Comparison of ENCODE assay signal across 35 cellular contexts in genomic region chr3:20380310-20380709, GRCh38.
"Had no signal": no experiment of that assay in that cellular context is flagged by ENCODE, and none has a peak within 500 bp of the region (broad histone marks: within the 10 kb centered on the region; RNA-seq: fewer than 3 reads in every experiment).

No MANE protein-coding gene starts in this region.

- ATAC-seq: activated naive CD4-positive, alpha-beta T cell treated with anti-CD3 and anti-CD28 coated beads, Interleukin-2, amount 50 U/mL, for 72 hours; activated T-cell treated with anti-CD3 and anti-CD28 coated beads, Interleukin-2, amount 50 U/mL, for 72 hours; effector memory CD8-positive, alpha-beta T cell; heart left ventricle; T-helper 17 cell had no signal

- H3K27me3 ChIP-seq: ascending aorta, esophagus squamous epithelium, heart left ventricle had no signal

- H3K9me3 ChIP-seq: ascending aorta, esophagus squamous epithelium, heart left ventricle had no signal

- H3K9me3 Mint-ChIP-seq: activated CD4-positive, alpha-beta memory T cell treated with anti-CD3 and anti-CD28 coated beads, Interleukin-2, amount 10 ng/mL, durations not matched to agents 7 days and 5 days; activated CD4-positive, alpha-beta T cell treated with anti-CD3 and anti-CD28 coated beads, Interleukin-2, amount 10 ng/mL, durations not matched to agents 7 days and 5 days; activated naive CD4-positive, alpha-beta T cell treated with anti-CD3 and anti-CD28 coated beads, Interleukin-2, amount 10 ng/mL, durations not matched to agents 7 days and 5 days; activated naive CD4-positive, alpha-beta T cell treated with anti-CD3 and anti-CD28 coated beads, Interleukin-2, amount 50 U/mL, for 72 hours; activated T-cell treated with anti-CD3 and anti-CD28 coated beads, Interleukin-2, amount 50 U/mL, for 24 hours; activated T-cell treated with anti-CD3 and anti-CD28 coated beads, Interleukin-2, amount 50 U/mL, for 72 hours; central memory CD8-positive, alpha-beta T cell; effector memory CD8-positive, alpha-beta T cell; T-helper 2 cell treated with Interferon-gamma antibody and Interleukin-4, amounts not matched to agents 5 μg/mL and 100 μg/mL, for 36 hours had no signal

- H3K4me1 Mint-ChIP-seq: activated CD4-positive, alpha-beta memory T cell treated with anti-CD3 and anti-CD28 coated beads, Interleukin-2, amount 10 ng/mL, durations not matched to agents 7 days and 5 days; activated CD4-positive, alpha-beta T cell treated with anti-CD3 and anti-CD28 coated beads, Interleukin-2, amount 10 ng/mL, durations not matched to agents 7 days and 5 days; activated naive CD4-positive, alpha-beta T cell treated with anti-CD3 and anti-CD28 coated beads, Interleukin-2, amount 10 ng/mL, durations not matched to agents 7 days and 5 days; activated naive CD8-positive, alpha-beta T cell treated with anti-CD3 and anti-CD28 coated beads, Interleukin-2, amount 10 ng/mL, durations not matched to agents 7 days and 5 days; central memory CD8-positive, alpha-beta T cell had no signal

- H3K27ac Mint-ChIP-seq: activated CD4-positive, alpha-beta memory T cell treated with anti-CD3 and anti-CD28 coated beads, Interleukin-2, amount 10 ng/mL, durations not matched to agents 7 days and 5 days; activated CD4-positive, alpha-beta T cell treated with anti-CD3 and anti-CD28 coated beads, Interleukin-2, amount 10 ng/mL, durations not matched to agents 7 days and 5 days; activated naive CD4-positive, alpha-beta T cell treated with anti-CD3 and anti-CD28 coated beads, Interleukin-2, amount 10 ng/mL, durations not matched to agents 7 days and 5 days; activated naive CD4-positive, alpha-beta T cell treated with anti-CD3 and anti-CD28 coated beads, Interleukin-2, amount 50 U/mL, for 72 hours; activated naive CD8-positive, alpha-beta T cell treated with anti-CD3 and anti-CD28 coated beads, Interleukin-2, amount 10 ng/mL, durations not matched to agents 7 days and 5 days; activated T-cell treated with anti-CD3 and anti-CD28 coated beads, Interleukin-2, amount 50 U/mL, for 24 hours; activated T-cell treated with anti-CD3 and anti-CD28 coated beads, Interleukin-2, amount 50 U/mL, for 72 hours; effector memory CD8-positive, alpha-beta T cell; T-helper 17 cell; T-helper 2 cell treated with Interferon-gamma antibody and Interleukin-4, amounts not matched to agents 5 μg/mL and 100 μg/mL, for 36 hours had no signal

- H3K4me3 Mint-ChIP-seq: activated CD4-positive, alpha-beta memory T cell treated with anti-CD3 and anti-CD28 coated beads, Interleukin-2, amount 10 ng/mL, durations not matched to agents 7 days and 5 days; activated CD4-positive, alpha-beta T cell treated with anti-CD3 and anti-CD28 coated beads, Interleukin-2, amount 10 ng/mL, durations not matched to agents 7 days and 5 days; activated naive CD4-positive, alpha-beta T cell treated with anti-CD3 and anti-CD28 coated beads, Interleukin-2, amount 10 ng/mL, durations not matched to agents 7 days and 5 days; activated naive CD8-positive, alpha-beta T cell treated with anti-CD3 and anti-CD28 coated beads, Interleukin-2, amount 10 ng/mL, durations not matched to agents 7 days and 5 days; activated T-cell treated with anti-CD3 and anti-CD28 coated beads, Interleukin-2, amount 50 U/mL, for 24 hours; activated T-cell treated with anti-CD3 and anti-CD28 coated beads, Interleukin-2, amount 50 U/mL, for 72 hours; brain; central memory CD8-positive, alpha-beta T cell; effector memory CD8-positive, alpha-beta T cell; T-helper 17 cell; T-helper 2 cell treated with Interferon-gamma antibody and Interleukin-4, amounts not matched to agents 5 μg/mL and 100 μg/mL, for 36 hours had no signal

- DNase-seq: activated CD4-positive, alpha-beta memory T cell treated with anti-CD3 and anti-CD28 coated beads, Interleukin-2, amount 10 ng/mL, durations not matched to agents 7 days and 5 days; activated CD4-positive, alpha-beta T cell treated with anti-CD3 and anti-CD28 coated beads for 4 hours; activated CD4-positive, alpha-beta T cell treated with anti-CD3 and anti-CD28 coated beads, Interleukin-2, amount 10 ng/mL, durations not matched to agents 7 days and 5 days; activated CD4-positive, alpha-beta T cell treated with anti-CD3 and anti-CD28 coated beads, Interleukin-2, amount 50 U/mL, for 4 hours; activated CD4-positive, CD25-positive, alpha-beta regulatory T cell; activated CD4-positive, CD25-positive, alpha-beta regulatory T cell treated with anti-CD3 and anti-CD28 coated beads, Interleukin-2, amount 50 U/mL, for 72 hours; activated CD8-positive, alpha-beta memory T cell treated with anti-CD3 and anti-CD28 coated beads, Interleukin-2, amount 50 U/mL, for 48 hours; activated gamma-delta T cell; activated naive CD4-positive, alpha-beta T cell; activated naive CD4-positive, alpha-beta T cell treated with anti-CD3 and anti-CD28 coated beads, Interleukin-2, amount 10 ng/mL, durations not matched to agents 7 days and 5 days; activated naive CD8-positive, alpha-beta T cell treated with anti-CD3 and anti-CD28 coated beads, Interleukin-2, amount 10 ng/mL, durations not matched to agents 7 days and 5 days; activated T-cell treated with anti-CD3 and anti-CD28 coated beads for 4 hours; activated T-cell treated with anti-CD3 and anti-CD28 coated beads, Interleukin-2, amount 50 U/mL, for 24 hours; activated T-cell treated with anti-CD3 and anti-CD28 coated beads, Interleukin-2, amount 50 U/mL, for 72 hours; cortex of kidney; dermis blood vessel endothelial cell; effector CD4-positive, alpha-beta T cell; effector memory CD8-positive, alpha-beta T cell; esophagus squamous epithelium; foreskin melanocyte; glutamatergic neuron; T-helper 1 cell; T-helper 17 cell; T1000 had no signal

- H3K36me3 Mint-ChIP-seq: activated naive CD4-positive, alpha-beta T cell treated with anti-CD3 and anti-CD28 coated beads, Interleukin-2, amount 10 ng/mL, durations not matched to agents 7 days and 5 days; activated naive CD4-positive, alpha-beta T cell treated with anti-CD3 and anti-CD28 coated beads, Interleukin-2, amount 50 U/mL, for 72 hours; activated naive CD8-positive, alpha-beta T cell treated with anti-CD3 and anti-CD28 coated beads, Interleukin-2, amount 10 ng/mL, durations not matched to agents 7 days and 5 days; brain had no signal

- FAIRE-seq: bronchial epithelial cell, colon, endometrium, endothelial cell of umbilical vein had no signal

- H3K4me1 ChIP-seq: esophagus squamous epithelium had no signal

- H3K4me3 ChIP-seq: ascending aorta, esophagus squamous epithelium, heart left ventricle had no signal

- H3K27me3 Mint-ChIP-seq: activated CD4-positive, alpha-beta memory T cell treated with anti-CD3 and anti-CD28 coated beads, Interleukin-2, amount 10 ng/mL, durations not matched to agents 7 days and 5 days; activated CD4-positive, alpha-beta T cell treated with anti-CD3 and anti-CD28 coated beads, Interleukin-2, amount 10 ng/mL, durations not matched to agents 7 days and 5 days; activated naive CD4-positive, alpha-beta T cell treated with anti-CD3 and anti-CD28 coated beads, Interleukin-2, amount 10 ng/mL, durations not matched to agents 7 days and 5 days; activated naive CD8-positive, alpha-beta T cell treated with anti-CD3 and anti-CD28 coated beads, Interleukin-2, amount 10 ng/mL, durations not matched to agents 7 days and 5 days; activated T-cell treated with anti-CD3 and anti-CD28 coated beads, Interleukin-2, amount 50 U/mL, for 24 hours; central memory CD8-positive, alpha-beta T cell; effector memory CD8-positive, alpha-beta T cell; T-helper 17 cell had no signal

- H3K36me3 ChIP-seq: ascending aorta, esophagus squamous epithelium, heart left ventricle had no signal

- H3K27ac ChIP-seq: epithelial cell of prostate, esophagus squamous epithelium, heart left ventricle had no signal
